ENCODE assay signal across 1 cellular context in genomic region chr20:38685853-38686473, GRCh38.
TF ChIP-seq lines count a peak whose summit lies in the region.

No MANE protein-coding gene starts in this region.

TF ChIP-seq in WTC11, 78 proteins besides CTCF, POLR2A, EP300 and RAD21 (continued from another document):
- TF ChIP-seq ZNF425 (CRISPR knock-in tag; conservative IDR thresholded peaks at IDR 0.05), result no peak
- TF ChIP-seq GABPB1 (CRISPR knock-in tag; IDR thresholded peaks at IDR 0.05), result peak; percentile 83
- TF ChIP-seq ATF3 (CRISPR knock-in tag; conservative IDR thresholded peaks at IDR 0.05), result no peak
- no peak for TF ChIP-seq ATF6 (CRISPR knock-in tag; IDR thresholded peaks at IDR 0.05)
- TF ChIP-seq NFE2L1 (CRISPR knock-in tag; IDR thresholded peaks at IDR 0.05), result 0 out of 2 replicates have a peak, but pooled peaks have one; percentile 78
- no peak for TF ChIP-seq ZNF396 (CRISPR knock-in tag; IDR thresholded peaks at IDR 0.05; ENCODE audit: borderline replicate concordance)
- TF ChIP-seq FOXJ3 (CRISPR knock-in tag; IDR thresholded peaks at IDR 0.05; ENCODE audit: borderline replicate concordance), result no peak
- no peak for TF ChIP-seq E2F4 (CRISPR knock-in tag; IDR thresholded peaks at IDR 0.05; ENCODE audit: borderline replicate concordance, low read depth)
- TF ChIP-seq MXD4 (CRISPR knock-in tag; IDR thresholded peaks at IDR 0.05; ENCODE audit: borderline replicate concordance), result no peak
- no peak for TF ChIP-seq ELF4 (CRISPR knock-in tag; IDR thresholded peaks at IDR 0.05; ENCODE audit: low read depth)
- no peak for TF ChIP-seq E2F5 (CRISPR knock-in tag; IDR thresholded peaks at IDR 0.05)
- peak; percentile 70; the same call in 1 of the 2 replicates for TF ChIP-seq ZNF219 (CRISPR knock-in tag; IDR thresholded peaks at IDR 0.05; ENCODE audit: borderline replicate concordance)
- peak; percentile 38; the same call in 1 of the 2 replicates for TF ChIP-seq USF1 (CRISPR knock-in tag; IDR thresholded peaks at IDR 0.05)
- peak; percentile 70; the same call in 1 of the 2 replicates for TF ChIP-seq FOXP4 (CRISPR knock-in tag; IDR thresholded peaks at IDR 0.05)
- no peak for TF ChIP-seq AFF4 (CRISPR knock-in tag; IDR thresholded peaks at IDR 0.05; ENCODE audit: borderline replicate concordance)
- peak; percentile 89; the same call in 1 of the 2 replicates for TF ChIP-seq ETV6 (CRISPR knock-in tag; IDR thresholded peaks at IDR 0.05)
- 0 out of 2 replicates have a peak, but pooled peaks have one; percentile 42 for TF ChIP-seq E2F1 (CRISPR knock-in tag; IDR thresholded peaks at IDR 0.05)
